Comparison of ENCODE assay signal across 8 cellular contexts in the genomic region with DNA sequence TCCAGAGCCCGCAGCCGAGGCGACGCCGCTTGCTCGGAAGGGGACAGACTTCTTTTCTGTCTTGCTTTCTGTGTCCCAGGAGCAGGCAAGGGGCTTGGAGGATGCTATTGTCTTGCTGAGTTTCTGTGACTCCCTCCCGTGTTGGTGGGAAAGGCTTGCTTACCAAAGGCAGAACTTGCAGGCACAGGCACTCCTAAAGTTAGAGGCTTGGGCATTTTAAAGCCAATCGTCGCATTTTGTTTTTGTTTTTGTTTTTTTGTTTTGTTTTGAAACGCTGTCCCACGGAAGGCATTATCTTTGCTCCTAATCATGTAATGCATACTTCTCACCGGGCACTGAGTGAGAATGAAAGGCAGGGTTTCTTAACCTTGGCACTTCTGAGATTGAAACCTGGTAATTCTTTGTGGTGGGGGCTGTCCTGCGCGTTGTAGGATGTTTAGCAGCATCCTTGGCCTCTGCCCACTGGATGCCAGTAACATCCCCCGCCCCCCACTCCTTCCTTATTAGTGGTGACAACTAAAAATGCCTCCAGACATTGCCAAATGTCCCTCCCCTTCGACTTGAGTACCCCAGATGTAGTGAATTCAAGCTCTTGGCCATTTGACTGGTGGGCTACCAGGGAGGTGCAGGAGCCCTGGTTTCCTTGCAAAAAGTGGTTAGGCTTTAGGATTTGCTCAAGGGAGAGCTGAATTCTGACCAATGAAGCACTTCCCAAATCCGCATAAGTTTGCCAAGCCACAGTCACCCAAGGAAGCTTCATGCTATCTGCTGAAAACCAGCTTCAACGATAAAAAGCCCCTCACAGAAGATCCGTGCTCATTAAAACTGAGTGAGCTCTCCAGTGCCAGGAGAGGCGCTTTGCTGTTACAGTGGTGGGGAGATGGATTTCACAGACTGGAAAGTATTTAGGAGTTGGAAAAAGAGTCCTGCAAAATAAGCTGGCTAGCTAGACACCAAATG. TPM values are rescaled to one million over a fixed set of nuclear protein-coding genes. Genes with fewer than 3 reads are reported as not detected.
DNase-seq lines count a peak whose midpoint lies in the region; ATAC-seq and TF ChIP-seq lines count a peak whose summit lies in the region.

No MANE protein-coding gene starts in this region.

- H3K4me2 ChIP-seq in HCT116 (ENCODE audit: low read length): peak overlapping the region; percentile 85

- peaks cover 27% of the 10 kb centered on the region for H3K4me1 Mint-ChIP-seq in stimulated activated memory B cell treated with anti-CD40 and anti-IgM and Interleukin-4, amounts not matched to agents 10 μg/mL and 1 μg/mL and 100 μg/mL, for 72 hours

- no TSS peak for BruUV-seq in HCT116 (replicated peaks; lab: Mats Ljungman, UMichigan)

- RAD21 ChIA-PET in HCT116 (lab: Charles Lee; ENCODE audit: low non-redundant PET in 1 of 2, low total read pairs in 2 of 2, uncharacterized antibody in 2 of 2, unreplicated experiment in 2 of 2): no interaction called here

- peaks cover 4% of the 10 kb centered on the region; the same call in 1 of the 2 replicates for H3K79me2 ChIP-seq in HCT116 (ENCODE audit: insufficient read depth, low read length)

- H3K36me3 Mint-ChIP-seq in activated naive CD4-positive, alpha-beta T cell treated with anti-CD3 and anti-CD28 coated beads, Interleukin-2, amount 50 U/mL, for 72 hours: peaks cover 6 to 7% of the 10 kb centered on the region in 2 donors
- H3K36me3 Mint-ChIP-seq in stimulated activated memory B cell treated with anti-CD40 and anti-IgM and Interleukin-4, amounts not matched to agents 10 μg/mL and 1 μg/mL and 100 μg/mL, for 72 hours: no peaks in the 10 kb centered on the region

- no peak overlapping the region for H2AFZ ChIP-seq in HCT116 (ENCODE audit: low read depth, low read length, poor library complexity, severe bottlenecking)

- H3K4me3 ChIP-seq in HCT116 (replicated peaks in 1 of 2; ENCODE audit: low read depth in 1 of 2, low read length in 2 of 2): peak overlapping the region; percentile 79 to 88

- no peak for TF ChIP-seq RAD21 in HCT116 (IDR thresholded peaks at IDR 0.05; ENCODE audit: low read depth)

- no peak overlapping the region for H3K27ac Mint-ChIP-seq in activated naive CD4-positive, alpha-beta T cell treated with anti-CD3 and anti-CD28 coated beads, Interleukin-2, amount 50 U/mL, for 72 hours
- H3K27ac Mint-ChIP-seq in stimulated activated memory B cell treated with anti-CD40 and anti-IgM and Interleukin-4, amounts not matched to agents 10 μg/mL and 1 μg/mL and 100 μg/mL, for 72 hours: no peak overlapping the region

- ATAC-seq in HCT116 (no peak), HG03095 (IDR thresholded peaks at IDR 0.05; ENCODE audit: unreplicated experiment) (no peak)
- peak; percentile 26 to 57 for ATAC-seq in activated naive CD4-positive, alpha-beta T cell treated with anti-CD3 and anti-CD28 coated beads, Interleukin-2, amount 50 U/mL, for 72 hours
- no peak for ATAC-seq in stimulated activated memory B cell treated with anti-CD40 and anti-IgM and Interleukin-4, amounts not matched to agents 10 μg/mL and 1 μg/mL and 100 μg/mL, for 72 hours

- POLR2A ChIA-PET in HCT116 (lab: Charles Lee): no interaction called here

- H3K36me3 ChIP-seq in HCT116 (ENCODE audit: control insufficient read depth in 1 of 2, insufficient read depth in 2 of 2, low read length in 2 of 2): no peaks in the 10 kb centered on the region

- DNase-seq in A172 (ENCODE audit: low spot score): peak; percentile 57
- DNase-seq in HCT116 (ENCODE audit: low read depth, low spot score): no peak
- DNase-seq in activated naive CD4-positive, alpha-beta T cell treated with anti-CD3 and anti-CD28 coated beads, Interleukin-2, amount 50 U/mL, for 72 hours (ENCODE audit: low spot score in 2 of 2): no peak
- peak; percentile 29 for DNase-seq in inferior parietal cortex (ENCODE audit: extremely low spot score)
- no peak for DNase-seq in NAMALWA (ENCODE audit: low spot score)
- DNase-seq in activated CD4-positive, CD25-positive, alpha-beta regulatory T cell (lab: John Stamatoyannopoulos, UW): no peak

- CTCF ChIA-PET in HCT116 (lab: Charles Lee): interaction anchor here (1.1 to 1.4 kb wide), 4 partner anchors 11 to 550 kb away, joined by 3 to 5 read pairs (median 4); a partner anchor contains a TSS

- intact Hi-C loops in HCT116 (cut with micrococcal nuclease): loop anchor here (1.0 to 2.0 kb wide), 3 partner anchors 71 to 551 kb away; no protein-coding TSS in a partner anchor

- TF ChIP-seq CTCF in HCT116 (IDR thresholded peaks at IDR 0.05 in 2 of 3, conservative IDR thresholded peaks at IDR 0.05 in 1 of 3; ENCODE audit: borderline replicate concordance in 1 of 3, insufficient read depth in 1 of 3, low read depth in 2 of 3, low read length in 2 of 3): no peak

- no peaks in the 10 kb centered on the region for H3K27me3 ChIP-seq in HCT116 (ENCODE audit: insufficient read depth, low read length)

- no peaks in the 10 kb centered on the region for H4K20me1 ChIP-seq in HCT116 (ENCODE audit: insufficient read depth)

- peaks cover 10 to 16% of the 10 kb centered on the region in 2 experiments for H3K4me1 ChIP-seq in HCT116 (ENCODE audit: control insufficient read depth in 1 of 2, insufficient read depth in 2 of 2, low read length in 2 of 2)

- peak overlapping the region; percentile 74 for H3K4me3 Mint-ChIP-seq in stimulated activated memory B cell treated with anti-CD40 and anti-IgM and Interleukin-4, amounts not matched to agents 10 μg/mL and 1 μg/mL and 100 μg/mL, for 72 hours

- no peaks in the 10 kb centered on the region for H3K9me2 ChIP-seq in HCT116 (ENCODE audit: insufficient read depth)

- H3K27ac ChIP-seq in HCT116 (ENCODE audit: low read depth, low read length): peak overlapping the region; percentile 51; the same call in 1 of the 2 replicates

- H3K9me3 ChIP-seq in HCT116 (ENCODE audit: control insufficient read depth in 1 of 2, insufficient read depth in 1 of 2, low read depth in 1 of 2, low read length in 2 of 2): no peaks in the 10 kb centered on the region

- H3K9me3 Mint-ChIP-seq in activated naive CD4-positive, alpha-beta T cell treated with anti-CD3 and anti-CD28 coated beads, Interleukin-2, amount 50 U/mL, for 72 hours: no peaks in the 10 kb centered on the region
- H3K9me3 Mint-ChIP-seq in stimulated activated memory B cell treated with anti-CD40 and anti-IgM and Interleukin-4, amounts not matched to agents 10 μg/mL and 1 μg/mL and 100 μg/mL, for 72 hours: no peaks in the 10 kb centered on the region

- peak overlapping the region; percentile 64 for H3K9ac ChIP-seq in HCT116 (ENCODE audit: low read length)

- no peak for TF ChIP-seq POLR2A in HCT116 (IDR thresholded peaks at IDR 0.05; ENCODE audit: borderline replicate concordance, extremely low read depth, insufficient read depth, insufficient read length)

- H3K27me3 Mint-ChIP-seq in stimulated activated memory B cell treated with anti-CD40 and anti-IgM and Interleukin-4, amounts not matched to agents 10 μg/mL and 1 μg/mL and 100 μg/mL, for 72 hours: peaks cover 59% of the 10 kb centered on the region

TF ChIP-seq in HCT116, 20 proteins besides CTCF, POLR2A, EP300 and RAD21 (continues in another document):
- no peak for TF ChIP-seq YY1 (IDR thresholded peaks at IDR 0.05; ENCODE audit: extremely low read depth, insufficient replicate concordance, low read depth, low read length)
- TF ChIP-seq FOSL1 (IDR thresholded peaks at IDR 0.05; ENCODE audit: low read depth): no peak
- no peak for TF ChIP-seq EZH2phosphoT487 (IDR thresholded peaks at IDR 0.05; ENCODE audit: borderline replicate concordance)
- TF ChIP-seq ZNF274 (IDR thresholded peaks at IDR 0.05; ENCODE audit: low read depth, low read length): no peak
- TF ChIP-seq, protein P1, sequence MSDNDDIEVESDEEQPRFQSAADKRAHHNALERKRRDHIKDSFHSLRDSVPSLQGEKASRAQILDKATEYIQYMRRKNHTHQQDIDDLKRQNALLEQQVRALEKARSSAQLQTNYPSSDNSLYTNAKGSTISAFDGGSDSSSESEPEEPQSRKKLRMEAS (IDR thresholded peaks at IDR 0.05): no peak
- TF ChIP-seq EZH2 (IDR thresholded peaks at IDR 0.05): no peak
- TF ChIP-seq POLR2AphosphoS5 (IDR thresholded peaks at IDR 0.05; ENCODE audit: low read depth, low read length): no peak
- TF ChIP-seq, protein P2, sequence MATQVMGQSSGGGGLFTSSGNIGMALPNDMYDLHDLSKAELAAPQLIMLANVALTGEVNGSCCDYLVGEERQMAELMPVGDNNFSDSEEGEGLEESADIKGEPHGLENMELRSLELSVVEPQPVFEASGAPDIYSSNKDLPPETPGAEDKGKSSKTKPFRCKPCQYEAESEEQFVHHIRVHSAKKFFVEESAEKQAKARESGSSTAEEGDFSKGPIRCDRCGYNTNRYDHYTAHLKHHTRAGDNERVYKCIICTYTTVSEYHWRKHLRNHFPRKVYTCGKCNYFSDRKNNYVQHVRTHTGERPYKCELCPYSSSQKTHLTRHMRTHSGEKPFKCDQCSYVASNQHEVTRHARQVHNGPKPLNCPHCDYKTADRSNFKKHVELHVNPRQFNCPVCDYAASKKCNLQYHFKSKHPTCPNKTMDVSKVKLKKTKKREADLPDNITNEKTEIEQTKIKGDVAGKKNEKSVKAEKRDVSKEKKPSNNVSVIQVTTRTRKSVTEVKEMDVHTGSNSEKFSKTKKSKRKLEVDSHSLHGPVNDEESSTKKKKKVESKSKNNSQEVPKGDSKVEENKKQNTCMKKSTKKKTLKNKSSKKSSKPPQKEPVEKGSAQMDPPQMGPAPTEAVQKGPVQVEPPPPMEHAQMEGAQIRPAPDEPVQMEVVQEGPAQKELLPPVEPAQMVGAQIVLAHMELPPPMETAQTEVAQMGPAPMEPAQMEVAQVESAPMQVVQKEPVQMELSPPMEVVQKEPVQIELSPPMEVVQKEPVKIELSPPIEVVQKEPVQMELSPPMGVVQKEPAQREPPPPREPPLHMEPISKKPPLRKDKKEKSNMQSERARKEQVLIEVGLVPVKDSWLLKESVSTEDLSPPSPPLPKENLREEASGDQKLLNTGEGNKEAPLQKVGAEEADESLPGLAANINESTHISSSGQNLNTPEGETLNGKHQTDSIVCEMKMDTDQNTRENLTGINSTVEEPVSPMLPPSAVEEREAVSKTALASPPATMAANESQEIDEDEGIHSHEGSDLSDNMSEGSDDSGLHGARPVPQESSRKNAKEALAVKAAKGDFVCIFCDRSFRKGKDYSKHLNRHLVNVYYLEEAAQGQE (IDR thresholded peaks at IDR 0.05; ENCODE audit: low read depth): no peak
- TF ChIP-seq CEBPB (IDR thresholded peaks at IDR 0.05; ENCODE audit: low read depth): no peak
- no peak for TF ChIP-seq EGR1 (IDR thresholded peaks at IDR 0.05; ENCODE audit: low read depth)

RNA-seq across cellular contexts. Expression of a gene that starts 1.1 kb away (rescaled TPM):
- total RNA-seq in A172 (2014; rRNA removed; shearing (Covaris generic)): 57.0 and 83.5 TPM in 2 replicates
- total RNA-seq in HCT116 (2021; ENCODE audit: unreplicated experiment): 25.7 TPM
- polyA plus RNA-seq in HCT116 (2012): 11.6 and 16.3 TPM in 2 replicates
- not detected for total RNA-seq in activated naive CD4-positive, alpha-beta T cell treated with anti-CD3 and anti-CD28 coated beads, Interleukin-2, amount 50 U/mL, for 72 hours

RNA-seq across cellular contexts. Expression of a gene that starts 39.7 kb away (rescaled TPM):
- total RNA-seq in A172 (2014; rRNA removed; shearing (Covaris generic)): not detected in 2 replicates
- not detected for total RNA-seq in HCT116 (2021; ENCODE audit: unreplicated experiment)
- polyA plus RNA-seq in HCT116 (2012): not detected in 2 replicates
- total RNA-seq in activated naive CD4-positive, alpha-beta T cell treated with anti-CD3 and anti-CD28 coated beads, Interleukin-2, amount 50 U/mL, for 72 hours: not detected

Comparison
In these comparisons a context has a peak if more than half of its experiments do, and no peak if none do; other contexts are left out.
1. DNase-seq: peak in A172 (single experiment) and inferior parietal cortex (single experiment); none in HCT116 (single experiment), activated naive CD4-positive, alpha-beta T cell treated with anti-CD3 and anti-CD28 coated beads, Interleukin-2, amount 50 U/mL, for 72 hours (0 of 2), NAMALWA (single experiment) and activated CD4-positive, CD25-positive, alpha-beta regulatory T cell (0 of 4).
2. ATAC-seq: peak in activated naive CD4-positive, alpha-beta T cell treated with anti-CD3 and anti-CD28 coated beads, Interleukin-2, amount 50 U/mL, for 72 hours (2 of 2); none in HCT116 (single experiment), stimulated activated memory B cell treated with anti-CD40 and anti-IgM and Interleukin-4, amounts not matched to agents 10 μg/mL and 1 μg/mL and 100 μg/mL, for 72 hours (single experiment) and HG03095 (single experiment).
3. RNA of a gene that starts 1.1 kb away (total RNA-seq): 57.0 to 83.5 TPM in A172 and 25.7 TPM in HCT116 (single experiment); not detected in activated naive CD4-positive, alpha-beta T cell treated with anti-CD3 and anti-CD28 coated beads, Interleukin-2, amount 50 U/mL, for 72 hours; every median in the first group is over 10 times any median in the second.